In the genomic region with DNA sequence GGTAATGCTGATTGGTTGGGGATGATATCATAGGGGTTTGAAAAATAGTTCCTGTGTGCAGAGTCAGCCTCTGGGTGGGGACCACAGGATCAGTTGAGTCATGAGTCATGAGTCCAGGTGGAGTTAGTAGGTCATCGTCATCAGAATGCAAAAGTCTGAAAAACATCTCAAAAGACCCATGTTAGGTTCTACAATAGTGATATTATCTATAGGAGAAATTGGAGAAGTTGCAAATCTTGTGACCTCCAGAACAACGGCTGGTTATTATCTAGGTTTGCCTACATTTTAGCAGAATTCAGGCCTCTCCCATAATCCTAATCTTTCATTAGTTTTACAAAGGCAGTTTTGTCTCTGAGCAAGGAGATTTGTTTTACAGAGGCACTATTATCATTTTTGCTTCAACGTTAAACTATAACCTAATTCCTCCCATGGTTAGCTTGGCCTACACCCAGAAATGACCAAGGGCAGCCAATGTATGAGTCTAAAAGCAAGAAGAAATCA, we compare ENCODE assay signal across 1 cellular context.
TF ChIP-seq lines count a peak whose summit lies in the region.

No MANE protein-coding gene starts in this region.

TF ChIP-seq in K562, 482 proteins besides CTCF, POLR2A, EP300 and RAD21 (continued from another document and continues in another):
- TF ChIP-seq, protein P1, sequence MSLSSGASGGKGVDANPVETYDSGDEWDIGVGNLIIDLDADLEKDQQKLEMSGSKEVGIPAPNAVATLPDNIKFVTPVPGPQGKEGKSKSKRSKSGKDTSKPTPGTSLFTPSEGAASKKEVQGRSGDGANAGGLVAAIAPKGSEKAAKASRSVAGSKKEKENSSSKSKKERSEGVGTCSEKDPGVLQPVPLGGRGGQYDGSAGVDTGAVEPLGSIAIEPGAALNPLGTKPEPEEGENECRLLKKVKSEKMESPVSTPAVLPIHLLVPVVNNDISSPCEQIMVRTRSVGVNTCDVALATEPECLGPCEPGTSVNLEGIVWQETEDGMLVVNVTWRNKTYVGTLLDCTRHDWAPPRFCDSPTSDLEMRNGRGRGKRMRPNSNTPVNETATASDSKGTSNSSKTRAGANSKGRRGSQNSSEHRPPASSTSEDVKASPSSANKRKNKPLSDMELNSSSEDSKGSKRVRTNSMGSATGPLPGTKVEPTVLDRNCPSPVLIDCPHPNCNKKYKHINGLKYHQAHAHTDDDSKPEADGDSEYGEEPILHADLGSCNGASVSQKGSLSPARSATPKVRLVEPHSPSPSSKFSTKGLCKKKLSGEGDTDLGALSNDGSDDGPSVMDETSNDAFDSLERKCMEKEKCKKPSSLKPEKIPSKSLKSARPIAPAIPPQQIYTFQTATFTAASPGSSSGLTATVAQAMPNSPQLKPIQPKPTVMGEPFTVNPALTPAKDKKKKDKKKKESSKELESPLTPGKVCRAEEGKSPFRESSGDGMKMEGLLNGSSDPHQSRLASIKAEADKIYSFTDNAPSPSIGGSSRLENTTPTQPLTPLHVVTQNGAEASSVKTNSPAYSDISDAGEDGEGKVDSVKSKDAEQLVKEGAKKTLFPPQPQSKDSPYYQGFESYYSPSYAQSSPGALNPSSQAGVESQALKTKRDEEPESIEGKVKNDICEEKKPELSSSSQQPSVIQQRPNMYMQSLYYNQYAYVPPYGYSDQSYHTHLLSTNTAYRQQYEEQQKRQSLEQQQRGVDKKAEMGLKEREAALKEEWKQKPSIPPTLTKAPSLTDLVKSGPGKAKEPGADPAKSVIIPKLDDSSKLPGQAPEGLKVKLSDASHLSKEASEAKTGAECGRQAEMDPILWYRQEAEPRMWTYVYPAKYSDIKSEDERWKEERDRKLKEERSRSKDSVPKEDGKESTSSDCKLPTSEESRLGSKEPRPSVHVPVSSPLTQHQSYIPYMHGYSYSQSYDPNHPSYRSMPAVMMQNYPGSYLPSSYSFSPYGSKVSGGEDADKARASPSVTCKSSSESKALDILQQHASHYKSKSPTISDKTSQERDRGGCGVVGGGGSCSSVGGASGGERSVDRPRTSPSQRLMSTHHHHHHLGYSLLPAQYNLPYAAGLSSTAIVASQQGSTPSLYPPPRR (CRISPR knock-in tag; IDR thresholded peaks at IDR 0.05; ENCODE audit: borderline replicate concordance): no peak
- TF ChIP-seq, protein P2, sequence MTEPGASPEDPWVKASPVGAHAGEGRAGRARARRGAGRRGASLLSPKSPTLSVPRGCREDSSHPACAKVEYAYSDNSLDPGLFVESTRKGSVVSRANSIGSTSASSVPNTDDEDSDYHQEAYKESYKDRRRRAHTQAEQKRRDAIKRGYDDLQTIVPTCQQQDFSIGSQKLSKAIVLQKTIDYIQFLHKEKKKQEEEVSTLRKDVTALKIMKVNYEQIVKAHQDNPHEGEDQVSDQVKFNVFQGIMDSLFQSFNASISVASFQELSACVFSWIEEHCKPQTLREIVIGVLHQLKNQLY (CRISPR knock-in tag; conservative IDR thresholded peaks at IDR 0.05): no peak
- peak; percentile 74 for TF ChIP-seq ZNF644 (tag; IDR thresholded peaks at IDR 0.05; ENCODE audit: low read depth)
- TF ChIP-seq, protein P3, sequence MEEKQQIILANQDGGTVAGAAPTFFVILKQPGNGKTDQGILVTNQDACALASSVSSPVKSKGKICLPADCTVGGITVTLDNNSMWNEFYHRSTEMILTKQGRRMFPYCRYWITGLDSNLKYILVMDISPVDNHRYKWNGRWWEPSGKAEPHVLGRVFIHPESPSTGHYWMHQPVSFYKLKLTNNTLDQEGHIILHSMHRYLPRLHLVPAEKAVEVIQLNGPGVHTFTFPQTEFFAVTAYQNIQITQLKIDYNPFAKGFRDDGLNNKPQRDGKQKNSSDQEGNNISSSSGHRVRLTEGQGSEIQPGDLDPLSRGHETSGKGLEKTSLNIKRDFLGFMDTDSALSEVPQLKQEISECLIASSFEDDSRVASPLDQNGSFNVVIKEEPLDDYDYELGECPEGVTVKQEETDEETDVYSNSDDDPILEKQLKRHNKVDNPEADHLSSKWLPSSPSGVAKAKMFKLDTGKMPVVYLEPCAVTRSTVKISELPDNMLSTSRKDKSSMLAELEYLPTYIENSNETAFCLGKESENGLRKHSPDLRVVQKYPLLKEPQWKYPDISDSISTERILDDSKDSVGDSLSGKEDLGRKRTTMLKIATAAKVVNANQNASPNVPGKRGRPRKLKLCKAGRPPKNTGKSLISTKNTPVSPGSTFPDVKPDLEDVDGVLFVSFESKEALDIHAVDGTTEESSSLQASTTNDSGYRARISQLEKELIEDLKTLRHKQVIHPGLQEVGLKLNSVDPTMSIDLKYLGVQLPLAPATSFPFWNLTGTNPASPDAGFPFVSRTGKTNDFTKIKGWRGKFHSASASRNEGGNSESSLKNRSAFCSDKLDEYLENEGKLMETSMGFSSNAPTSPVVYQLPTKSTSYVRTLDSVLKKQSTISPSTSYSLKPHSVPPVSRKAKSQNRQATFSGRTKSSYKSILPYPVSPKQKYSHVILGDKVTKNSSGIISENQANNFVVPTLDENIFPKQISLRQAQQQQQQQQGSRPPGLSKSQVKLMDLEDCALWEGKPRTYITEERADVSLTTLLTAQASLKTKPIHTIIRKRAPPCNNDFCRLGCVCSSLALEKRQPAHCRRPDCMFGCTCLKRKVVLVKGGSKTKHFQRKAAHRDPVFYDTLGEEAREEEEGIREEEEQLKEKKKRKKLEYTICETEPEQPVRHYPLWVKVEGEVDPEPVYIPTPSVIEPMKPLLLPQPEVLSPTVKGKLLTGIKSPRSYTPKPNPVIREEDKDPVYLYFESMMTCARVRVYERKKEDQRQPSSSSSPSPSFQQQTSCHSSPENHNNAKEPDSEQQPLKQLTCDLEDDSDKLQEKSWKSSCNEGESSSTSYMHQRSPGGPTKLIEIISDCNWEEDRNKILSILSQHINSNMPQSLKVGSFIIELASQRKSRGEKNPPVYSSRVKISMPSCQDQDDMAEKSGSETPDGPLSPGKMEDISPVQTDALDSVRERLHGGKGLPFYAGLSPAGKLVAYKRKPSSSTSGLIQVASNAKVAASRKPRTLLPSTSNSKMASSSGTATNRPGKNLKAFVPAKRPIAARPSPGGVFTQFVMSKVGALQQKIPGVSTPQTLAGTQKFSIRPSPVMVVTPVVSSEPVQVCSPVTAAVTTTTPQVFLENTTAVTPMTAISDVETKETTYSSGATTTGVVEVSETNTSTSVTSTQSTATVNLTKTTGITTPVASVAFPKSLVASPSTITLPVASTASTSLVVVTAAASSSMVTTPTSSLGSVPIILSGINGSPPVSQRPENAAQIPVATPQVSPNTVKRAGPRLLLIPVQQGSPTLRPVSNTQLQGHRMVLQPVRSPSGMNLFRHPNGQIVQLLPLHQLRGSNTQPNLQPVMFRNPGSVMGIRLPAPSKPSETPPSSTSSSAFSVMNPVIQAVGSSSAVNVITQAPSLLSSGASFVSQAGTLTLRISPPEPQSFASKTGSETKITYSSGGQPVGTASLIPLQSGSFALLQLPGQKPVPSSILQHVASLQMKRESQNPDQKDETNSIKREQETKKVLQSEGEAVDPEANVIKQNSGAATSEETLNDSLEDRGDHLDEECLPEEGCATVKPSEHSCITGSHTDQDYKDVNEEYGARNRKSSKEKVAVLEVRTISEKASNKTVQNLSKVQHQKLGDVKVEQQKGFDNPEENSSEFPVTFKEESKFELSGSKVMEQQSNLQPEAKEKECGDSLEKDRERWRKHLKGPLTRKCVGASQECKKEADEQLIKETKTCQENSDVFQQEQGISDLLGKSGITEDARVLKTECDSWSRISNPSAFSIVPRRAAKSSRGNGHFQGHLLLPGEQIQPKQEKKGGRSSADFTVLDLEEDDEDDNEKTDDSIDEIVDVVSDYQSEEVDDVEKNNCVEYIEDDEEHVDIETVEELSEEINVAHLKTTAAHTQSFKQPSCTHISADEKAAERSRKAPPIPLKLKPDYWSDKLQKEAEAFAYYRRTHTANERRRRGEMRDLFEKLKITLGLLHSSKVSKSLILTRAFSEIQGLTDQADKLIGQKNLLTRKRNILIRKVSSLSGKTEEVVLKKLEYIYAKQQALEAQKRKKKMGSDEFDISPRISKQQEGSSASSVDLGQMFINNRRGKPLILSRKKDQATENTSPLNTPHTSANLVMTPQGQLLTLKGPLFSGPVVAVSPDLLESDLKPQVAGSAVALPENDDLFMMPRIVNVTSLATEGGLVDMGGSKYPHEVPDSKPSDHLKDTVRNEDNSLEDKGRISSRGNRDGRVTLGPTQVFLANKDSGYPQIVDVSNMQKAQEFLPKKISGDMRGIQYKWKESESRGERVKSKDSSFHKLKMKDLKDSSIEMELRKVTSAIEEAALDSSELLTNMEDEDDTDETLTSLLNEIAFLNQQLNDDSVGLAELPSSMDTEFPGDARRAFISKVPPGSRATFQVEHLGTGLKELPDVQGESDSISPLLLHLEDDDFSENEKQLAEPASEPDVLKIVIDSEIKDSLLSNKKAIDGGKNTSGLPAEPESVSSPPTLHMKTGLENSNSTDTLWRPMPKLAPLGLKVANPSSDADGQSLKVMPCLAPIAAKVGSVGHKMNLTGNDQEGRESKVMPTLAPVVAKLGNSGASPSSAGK (IDR thresholded peaks at IDR 0.05): no peak
- peak; percentile 31; the same call in 1 of the 2 replicates for TF ChIP-seq TOE1 (IDR thresholded peaks at IDR 0.05; ENCODE audit: borderline replicate concordance)
- TF ChIP-seq TOE1 (CRISPR knock-in tag; IDR thresholded peaks at IDR 0.05; ENCODE audit: borderline replicate concordance, low read depth): no peak
- TF ChIP-seq SMAD1 (IDR thresholded peaks at IDR 0.05; ENCODE audit: low read depth, low read length, partially characterized antibody): no peak
- TF ChIP-seq TAL1 (IDR thresholded peaks at IDR 0.05): no peak
- TF ChIP-seq RNF2 (IDR thresholded peaks at IDR 0.05): 0 out of 2 replicates have a peak, but pooled peaks have one; percentile 15
- no peak for TF ChIP-seq HDGF (IDR thresholded peaks at IDR 0.05)
- TF ChIP-seq, protein P4, sequence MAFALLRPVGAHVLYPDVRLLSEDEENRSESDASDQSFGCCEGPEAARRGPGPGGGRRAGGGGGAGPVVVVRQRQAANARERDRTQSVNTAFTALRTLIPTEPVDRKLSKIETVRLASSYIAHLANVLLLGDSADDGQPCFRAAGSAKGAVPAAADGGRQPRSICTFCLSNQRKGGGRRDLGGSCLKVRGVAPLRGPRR (CRISPR knock-in tag; IDR thresholded peaks at IDR 0.05): no peak
- TF ChIP-seq MAFF (IDR thresholded peaks at IDR 0.05; ENCODE audit: low read length): no peak
- TF ChIP-seq ZNF143 (CRISPR knock-in tag; IDR thresholded peaks at IDR 0.05): no peak
- TF ChIP-seq ZNF431 (CRISPR knock-in tag; IDR thresholded peaks at IDR 0.05): no peak
- no peak for TF ChIP-seq CHCHD3 (CRISPR knock-in tag; IDR thresholded peaks at IDR 0.05)
- TF ChIP-seq CBX1 (IDR thresholded peaks at IDR 0.05; ENCODE audit: low read depth): no peak
- TF ChIP-seq CSDE1 (IDR thresholded peaks at IDR 0.05): no peak
- no peak for TF ChIP-seq ZNF253 (CRISPR knock-in tag; conservative IDR thresholded peaks at IDR 0.05)
- TF ChIP-seq, protein P5, sequence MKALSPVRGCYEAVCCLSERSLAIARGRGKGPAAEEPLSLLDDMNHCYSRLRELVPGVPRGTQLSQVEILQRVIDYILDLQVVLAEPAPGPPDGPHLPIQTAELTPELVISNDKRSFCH (CRISPR knock-in tag; IDR thresholded peaks at IDR 0.05): no peak
- TF ChIP-seq, protein P5 (tag; IDR thresholded peaks at IDR 0.05): no peak
- TF ChIP-seq, protein P6, sequence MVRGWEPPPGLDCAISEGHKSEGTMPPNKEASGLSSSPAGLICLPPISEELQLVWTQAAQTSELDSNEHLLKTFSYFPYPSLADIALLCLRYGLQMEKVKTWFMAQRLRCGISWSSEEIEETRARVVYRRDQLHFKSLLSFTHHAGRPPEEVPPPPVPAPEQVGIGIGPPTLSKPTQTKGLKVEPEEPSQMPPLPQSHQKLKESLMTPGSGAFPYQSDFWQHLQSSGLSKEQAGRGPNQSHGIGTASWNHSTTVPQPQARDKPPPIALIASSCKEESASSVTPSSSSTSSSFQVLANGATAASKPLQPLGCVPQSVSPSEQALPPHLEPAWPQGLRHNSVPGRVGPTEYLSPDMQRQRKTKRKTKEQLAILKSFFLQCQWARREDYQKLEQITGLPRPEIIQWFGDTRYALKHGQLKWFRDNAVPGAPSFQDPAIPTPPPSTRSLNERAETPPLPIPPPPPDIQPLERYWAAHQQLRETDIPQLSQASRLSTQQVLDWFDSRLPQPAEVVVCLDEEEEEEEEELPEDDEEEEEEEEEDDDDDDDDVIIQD (CRISPR knock-in tag; IDR thresholded peaks at IDR 0.05): no peak
- peak; percentile 60 for TF ChIP-seq ZNF316 (IDR thresholded peaks at IDR 0.05)
- TF ChIP-seq EHMT2 (IDR thresholded peaks at IDR 0.05): 0 out of 2 replicates have a peak, but pooled peaks have one; percentile 36
- TF ChIP-seq ZNF41 (CRISPR knock-in tag; conservative IDR thresholded peaks at IDR 0.05): 0 out of 2 replicates have a peak, but pooled peaks have one; percentile 32
- TF ChIP-seq KDM5B (IDR thresholded peaks at IDR 0.05; ENCODE audit: insufficient replicate concordance, low read depth, low read length): no peak
- TF ChIP-seq GABPB1 (CRISPR knock-in tag; IDR thresholded peaks at IDR 0.05): no peak
- TF ChIP-seq HSF4 (CRISPR knock-in tag; IDR thresholded peaks at IDR 0.05; ENCODE audit: borderline replicate concordance): no peak
- no peak for TF ChIP-seq ZNF263 (CRISPR knock-in tag; IDR thresholded peaks at IDR 0.05; ENCODE audit: borderline replicate concordance)
- TF ChIP-seq SMARCA4 (IDR thresholded peaks at IDR 0.05): 0 out of 2 replicates have a peak, but pooled peaks have one; percentile 33
- TF ChIP-seq, protein P7, sequence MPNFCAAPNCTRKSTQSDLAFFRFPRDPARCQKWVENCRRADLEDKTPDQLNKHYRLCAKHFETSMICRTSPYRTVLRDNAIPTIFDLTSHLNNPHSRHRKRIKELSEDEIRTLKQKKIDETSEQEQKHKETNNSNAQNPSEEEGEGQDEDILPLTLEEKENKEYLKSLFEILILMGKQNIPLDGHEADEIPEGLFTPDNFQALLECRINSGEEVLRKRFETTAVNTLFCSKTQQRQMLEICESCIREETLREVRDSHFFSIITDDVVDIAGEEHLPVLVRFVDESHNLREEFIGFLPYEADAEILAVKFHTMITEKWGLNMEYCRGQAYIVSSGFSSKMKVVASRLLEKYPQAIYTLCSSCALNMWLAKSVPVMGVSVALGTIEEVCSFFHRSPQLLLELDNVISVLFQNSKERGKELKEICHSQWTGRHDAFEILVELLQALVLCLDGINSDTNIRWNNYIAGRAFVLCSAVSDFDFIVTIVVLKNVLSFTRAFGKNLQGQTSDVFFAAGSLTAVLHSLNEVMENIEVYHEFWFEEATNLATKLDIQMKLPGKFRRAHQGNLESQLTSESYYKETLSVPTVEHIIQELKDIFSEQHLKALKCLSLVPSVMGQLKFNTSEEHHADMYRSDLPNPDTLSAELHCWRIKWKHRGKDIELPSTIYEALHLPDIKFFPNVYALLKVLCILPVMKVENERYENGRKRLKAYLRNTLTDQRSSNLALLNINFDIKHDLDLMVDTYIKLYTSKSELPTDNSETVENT (CRISPR knock-in tag; IDR thresholded peaks at IDR 0.05): no peak
- TF ChIP-seq CAMTA2 (CRISPR knock-in tag; conservative IDR thresholded peaks at IDR 0.05): no peak
- 0 out of 2 replicates have a peak, but pooled peaks have one; percentile 42 for TF ChIP-seq ZEB2 (IDR thresholded peaks at IDR 0.05)
- TF ChIP-seq ZNF146 (CRISPR knock-in tag; IDR thresholded peaks at IDR 0.05; ENCODE audit: unreplicated experiment): no peak
- no peak for TF ChIP-seq POLR3G (IDR thresholded peaks at IDR 0.05; ENCODE audit: extremely low read depth, insufficient read length, insufficient replicate concordance)
- TF ChIP-seq FOXK2 (conservative IDR thresholded peaks at IDR 0.05 in 1 of 2, IDR thresholded peaks at IDR 0.05 in 1 of 2; ENCODE audit: low read depth in 2 of 2): 0 out of 4 replicates have a peak, but pooled peaks of 1 of the 2 experiments have one; percentile 27
- TF ChIP-seq ZSCAN32 (CRISPR knock-in tag; IDR thresholded peaks at IDR 0.05): no peak
- peak; percentile 62; the same call in 1 of the 2 replicates for TF ChIP-seq BACH1 (tag; IDR thresholded peaks at IDR 0.05)
- TF ChIP-seq TRIM28 (IDR thresholded peaks at IDR 0.05): 0 out of 2 replicates have a peak, but pooled peaks have one; percentile 28
- TF ChIP-seq ELF1 (tag; IDR thresholded peaks at IDR 0.05): no peak
